9 cellular contexts compared by ENCODE assay signal in the genomic region with DNA sequence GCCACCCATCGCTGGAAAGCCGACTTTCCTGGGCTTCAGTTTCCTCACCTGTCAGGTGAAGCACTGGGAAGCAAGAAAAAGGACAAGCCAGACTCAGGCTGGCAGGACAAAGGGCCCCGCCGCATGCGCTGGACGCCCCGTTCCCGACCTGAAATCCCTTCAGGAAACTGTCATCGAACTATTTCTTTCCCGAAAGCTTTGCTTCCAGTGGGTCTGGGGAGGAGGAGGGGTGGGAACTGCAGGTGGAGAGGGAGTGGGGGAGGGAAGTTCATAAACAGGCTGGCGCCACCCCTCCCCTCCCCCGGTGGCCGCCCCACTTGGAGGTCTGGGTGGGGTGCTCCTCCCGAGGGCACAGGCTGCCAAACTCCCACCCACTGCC.
DNase-seq lines count a peak whose midpoint lies in the region; ATAC-seq, FAIRE-seq and TF ChIP-seq lines count a peak whose summit lies in the region.
"Had no signal": no experiment of that assay in that cellular context is flagged by ENCODE, and none has a peak within 500 bp of the region (broad histone marks: within the 10 kb centered on the region; RNA-seq: fewer than 3 reads in every experiment).

No MANE protein-coding gene starts in this region.

- intact Hi-C loops in left ventricle myocardium inferior (cut with micrococcal nuclease) (no loop called here), cardiac septum (cut with DNase I) (loop anchor here (10.0 kb wide), 1 partner anchor 325 kb away; no protein-coding TSS in a partner anchor)

- no peak for TF ChIP-seq EP300 in upper lobe of left lung (IDR thresholded peaks at IDR 0.05)

- ATAC-seq in upper lobe of left lung (ENCODE audit: low FRiP score in 2 of 2) (peak in 1 of 2 donors; percentile 52), HG02981 (IDR thresholded peaks at IDR 0.05; ENCODE audit: unreplicated experiment) (no peak)

- TF ChIP-seq CTCF in left ventricle myocardium inferior (IDR thresholded peaks at IDR 0.05; ENCODE audit: borderline replicate concordance) (no peak), upper lobe of left lung (IDR thresholded peaks at IDR 0.05) (no peak)

- no peak for FAIRE-seq in GM19239 (lab: Jason Lieb, UNC)

- H3K27ac ChIP-seq in left ventricle myocardium inferior (replicated peaks) (no peak overlapping the region), duodenal mucosa (ENCODE audit: low read depth, low read length) (no peak overlapping the region), mesodermal cell (ENCODE audit: low read depth, low read length, severe bottlenecking) (no peak overlapping the region), upper lobe of left lung (no peak overlapping the region)

- 19 to 50% methylated on average over 2 to 5 of the region's 14 CpGs for WGBS in mesodermal cell (ENCODE audit: insufficient coverage in 2 of 2), 2 experiments
- WGBS in upper lobe of left lung, 2 donors = 35% methylated on average over 10 to 12 of the region's 14 CpGs

- no peaks in the 10 kb centered on the region for H3K36me3 ChIP-seq in left ventricle myocardium inferior
- H3K36me3 ChIP-seq in duodenal mucosa (ENCODE audit: control insufficient read depth in 1 of 2, insufficient read depth in 2 of 2, low read length in 2 of 2) = no peaks in the 10 kb centered on the region
- H3K36me3 ChIP-seq in mesodermal cell (ENCODE audit: control insufficient read depth, insufficient read depth, low read length) = no peaks in the 10 kb centered on the region
- H3K36me3 ChIP-seq in upper lobe of left lung = no peaks in the 10 kb centered on the region

- H3K9ac ChIP-seq in duodenal mucosa (ENCODE audit: low read depth in 1 of 2, low read length in 2 of 2) = no peak overlapping the region

- DNase-seq in left ventricle myocardium inferior = no peak
- no peak for DNase-seq in cardiac septum (ENCODE audit: low spot score)
- DNase-seq in upper lobe of left lung = peak in 1 of 2 donors; percentile 65
- DNase-seq in activated naive CD4-positive, alpha-beta T cell (lab: John Stamatoyannopoulos, UW) = no peak
- DNase-seq in GM19239 (ENCODE audit: insufficient read length, low spot score) = no peak
- DNase-seq: NCI-H2227 treated with DMSO at 0.1 percent for 48 hours had no signal

- H3K4me3 ChIP-seq in left ventricle myocardium inferior (peak overlapping the region; percentile 38), duodenal mucosa (ENCODE audit: low read depth in 1 of 2, low read length in 2 of 2) (peak overlapping the region; percentile 60 to 64), mesodermal cell (ENCODE audit: extremely low read depth, insufficient read depth, low read length, poor library complexity, severe bottlenecking) (peak overlapping the region; percentile 29), upper lobe of left lung (peak overlapping the region in 3 of 4 donors; percentile 27 to 41 (median 37))

- H3K4me1 ChIP-seq in left ventricle myocardium inferior (peaks cover 10% of the 10 kb centered on the region), duodenal mucosa (ENCODE audit: control insufficient read depth in 1 of 2, insufficient read depth in 2 of 2, low read length in 2 of 2) (no peaks in the 10 kb centered on the region), mesodermal cell (ENCODE audit: control insufficient read depth, insufficient read depth, low read length, poor library complexity, severe bottlenecking) (no peaks in the 10 kb centered on the region), upper lobe of left lung (peaks cover 0 to 12% (median 6%) of the 10 kb centered on the region in 4 donors)

- TF ChIP-seq POLR2A in upper lobe of left lung (IDR thresholded peaks at IDR 0.05) = no peak

- H3K9me3 ChIP-seq in left ventricle myocardium inferior (replicated peaks) = no peaks in the 10 kb centered on the region
- no peaks in the 10 kb centered on the region for H3K9me3 ChIP-seq in duodenal mucosa (ENCODE audit: control insufficient read depth in 1 of 2, low read length in 2 of 2)
- no peaks in the 10 kb centered on the region for H3K9me3 ChIP-seq in mesodermal cell (ENCODE audit: control insufficient read depth, low read length)
- H3K9me3 ChIP-seq in upper lobe of left lung = no peaks in the 10 kb centered on the region

- H3K27me3 ChIP-seq in left ventricle myocardium inferior (ENCODE audit: low read depth) = peaks cover 90% of the 10 kb centered on the region
- H3K27me3 ChIP-seq in duodenal mucosa (ENCODE audit: control insufficient read depth in 1 of 2, insufficient read depth in 2 of 2, low read length in 2 of 2) = peaks cover 6 to 13% of the 10 kb centered on the region in 2 donors
- H3K27me3 ChIP-seq in upper lobe of left lung = peaks cover 0 to 10% (median 0%) of the 10 kb centered on the region in 4 donors
